Comparison of ENCODE assay signal across 1 cellular context in genomic region chrX:38151426-38151825, GRCh38.
TF ChIP-seq lines count a peak whose summit lies in the region.

No MANE protein-coding gene starts in this region.

TF ChIP-seq in IMR-90, 13 proteins besides CTCF, POLR2A, EP300 and RAD21:
- no peak for TF ChIP-seq ELK1 (IDR thresholded peaks at IDR 0.05; ENCODE audit: borderline replicate concordance, low read depth, low read length)
- TF ChIP-seq CEBPB (IDR thresholded peaks at IDR 0.05; ENCODE audit: low read depth, low read length), result no peak
- TF ChIP-seq FOS (IDR thresholded peaks at IDR 0.05; ENCODE audit: low read depth, low read length), result no peak
- TF ChIP-seq SMC3 (IDR thresholded peaks at IDR 0.05; ENCODE audit: low read depth, low read length), result no peak
- no peak for TF ChIP-seq MAFK (IDR thresholded peaks at IDR 0.05; ENCODE audit: low read depth, low read length)
- TF ChIP-seq USF2 (IDR thresholded peaks at IDR 0.05; ENCODE audit: low read depth, low read length), result no peak
- no peak for TF ChIP-seq CHD1 (IDR thresholded peaks at IDR 0.05; ENCODE audit: low read depth, low read length)
- no peak for TF ChIP-seq BHLHE40 (IDR thresholded peaks at IDR 0.05; ENCODE audit: low read depth, low read length)
- TF ChIP-seq MXI1 (IDR thresholded peaks at IDR 0.05; ENCODE audit: borderline replicate concordance, low read depth, low read length), result no peak
- no peak for TF ChIP-seq RFX5 (IDR thresholded peaks at IDR 0.05; ENCODE audit: low read depth, low read length)
- no peak for TF ChIP-seq MAZ (IDR thresholded peaks at IDR 0.05; ENCODE audit: borderline replicate concordance, low read depth, low read length)
- TF ChIP-seq RCOR1 (IDR thresholded peaks at IDR 0.05; ENCODE audit: insufficient replicate concordance, low read length), result no peak
- no peak for TF ChIP-seq NFE2L2 (IDR thresholded peaks at IDR 0.05; ENCODE audit: low read depth, low read length)
